25 cellular contexts compared by ENCODE assay signal in the genomic region with DNA sequence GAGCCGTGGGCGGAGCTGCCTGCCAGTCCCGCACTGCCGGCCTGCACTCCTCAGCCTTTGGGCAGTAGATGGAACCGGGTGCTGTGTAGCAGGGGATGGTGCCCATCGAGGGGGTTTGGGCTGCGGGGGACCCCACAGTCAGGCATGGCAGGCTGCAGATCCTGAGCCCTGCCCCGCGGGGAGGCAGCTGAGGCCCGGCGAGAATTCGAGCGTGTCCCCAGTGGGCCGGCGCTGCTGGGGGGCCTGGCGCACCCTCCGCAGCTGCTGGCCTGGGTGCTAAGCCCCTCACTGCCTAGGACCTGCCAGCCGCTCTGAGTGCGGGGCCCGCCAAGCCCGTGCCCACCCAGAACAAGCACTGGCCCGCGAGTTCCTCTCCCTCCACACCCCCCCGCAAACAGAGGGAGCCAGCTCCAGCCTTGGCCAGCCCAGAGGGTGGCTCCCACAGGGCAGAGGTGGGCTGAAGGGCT.
"Had no signal": no experiment of that assay in that cellular context is flagged by ENCODE, and none has a peak within 500 bp of the region (broad histone marks: within the 10 kb centered on the region; RNA-seq: fewer than 3 reads in every experiment).

No MANE protein-coding gene starts in this region.

- H3K27ac ChIP-seq: RWPE1, SJCRH30 had no signal

- FAIRE-seq: HepG2 had no signal

- ATAC-seq: HepG2, Panc1, PC-3, SK-N-SH treated with all-trans-retinoic acid at 6 μM for 48 hours had no signal

- H3K27me3 ChIP-seq: MG63, SJCRH30 had no signal

- H3K9me3 ChIP-seq: SJCRH30 had no signal

- DNase-seq: IMR-90, Karpas-422, KG1, MG63, NCI-H1092, NCI-H1105 treated with DMSO at 0.1 percent for 48 hours, NCI-H1417 treated with DMSO at 0.1 percent for 48 hours, NCI-H146, NCI-H187, NCI-H2029, NCI-H2081 treated with DMSO at 0.1 percent for 48 hours, NCI-H2171, NCI-H226, NCI-H446, NCI-H510A, NCI-H524 treated with DMSO at 0.1 percent for 48 hours, NCI-H69, NCI-H774, PC-3, SHP77 treated with DMSO at 0.1 percent for 48 hours, SJCRH30 had no signal

- H3K4me3 ChIP-seq: MG63, SJCRH30 had no signal

- H3K36me3 ChIP-seq: MG63, SJCRH30 had no signal

- H3K4me1 ChIP-seq: SJCRH30 had no signal
